Comparison of ENCODE assay signal across 17 cellular contexts in genomic region chr4:22264261-22264660, GRCh38.
"Had no signal": no experiment of that assay in that cellular context is flagged by ENCODE, and none has a peak within 500 bp of the region (broad histone marks: within the 10 kb centered on the region; RNA-seq: fewer than 3 reads in every experiment).

No MANE protein-coding gene starts in this region.

- H3K27ac Mint-ChIP-seq: naive thymus-derived CD8-positive, alpha-beta T cell; stimulated activated naive B cell treated with anti-CD40 and anti-IgM and Interleukin-4, amounts not matched to agents 10 μg/mL and 1 μg/mL and 100 μg/mL, for 72 hours; stimulated activated naive CD8-positive, alpha-beta T cell treated with anti-CD3 and anti-CD28 coated beads, Interleukin-15, amount 100 ng/mL, for 72 hours had no signal

- H3K36me3 Mint-ChIP-seq: naive thymus-derived CD8-positive, alpha-beta T cell; stimulated activated naive B cell treated with anti-CD40 and anti-IgM and Interleukin-4, amounts not matched to agents 10 μg/mL and 1 μg/mL and 100 μg/mL, for 72 hours had no signal

- H3K27me3 Mint-ChIP-seq: stimulated activated naive B cell treated with anti-CD40 and anti-IgM and Interleukin-4, amounts not matched to agents 10 μg/mL and 1 μg/mL and 100 μg/mL, for 72 hours; stimulated activated naive CD8-positive, alpha-beta T cell treated with anti-CD3 and anti-CD28 coated beads, Interleukin-15, amount 100 ng/mL, for 72 hours had no signal

- H3K4me1 Mint-ChIP-seq: naive thymus-derived CD8-positive, alpha-beta T cell; stimulated activated naive B cell treated with anti-CD40 and anti-IgM and Interleukin-4, amounts not matched to agents 10 μg/mL and 1 μg/mL and 100 μg/mL, for 72 hours; stimulated activated naive CD8-positive, alpha-beta T cell treated with anti-CD3 and anti-CD28 coated beads, Interleukin-15, amount 100 ng/mL, for 72 hours had no signal

- H3K4me3 Mint-ChIP-seq: naive thymus-derived CD8-positive, alpha-beta T cell; stimulated activated naive B cell treated with anti-CD40 and anti-IgM and Interleukin-4, amounts not matched to agents 10 μg/mL and 1 μg/mL and 100 μg/mL, for 72 hours; stimulated activated naive CD8-positive, alpha-beta T cell treated with anti-CD3 and anti-CD28 coated beads, Interleukin-15, amount 100 ng/mL, for 72 hours had no signal

- ATAC-seq: heart right ventricle; left lobe of liver; mucosa of descending colon; naive thymus-derived CD8-positive, alpha-beta T cell; stimulated activated naive B cell treated with anti-CD40 and anti-IgM and Interleukin-4, amounts not matched to agents 10 μg/mL and 1 μg/mL and 100 μg/mL, for 72 hours; stimulated activated naive CD8-positive, alpha-beta T cell treated with anti-CD3 and anti-CD28 coated beads, Interleukin-15, amount 100 ng/mL, for 72 hours had no signal

- DNase-seq: cortex of kidney; dorsolateral prefrontal cortex; effector CD8-positive, alpha-beta T cell; foreskin melanocyte; heart right ventricle; hypothalamus; islet precursor cell; mammary epithelial cell; mucosa of descending colon; naive thymus-derived CD8-positive, alpha-beta T cell; sigmoid colon; stimulated activated CD4-positive, alpha-beta T cell treated with anti-CD3 and anti-CD28 coated beads, Interleukin-2, amount 100 ng/mL, for 24 hours; stimulated activated CD4-positive, alpha-beta T cell treated with anti-CD3 and anti-CD28 coated beads, Interleukin-4, amount 100 ng/mL, for 4 hours; stimulated activated naive B cell treated with anti-CD40 and anti-IgM and Interleukin-4, amounts not matched to agents 10 μg/mL and 1 μg/mL and 100 μg/mL, for 72 hours; stimulated activated naive CD8-positive, alpha-beta T cell treated with anti-CD3 and anti-CD28 coated beads, Interleukin-15, amount 100 ng/mL, for 72 hours; transverse colon had no signal
